In genomic region chr10:43398939-43399871, GRCh38 we compare ENCODE assay signal across 10 cellular contexts. TPM values are rescaled to one million over a fixed set of nuclear protein-coding genes. Genes with fewer than 3 reads are reported as not detected.
DNase-seq lines count a peak whose midpoint lies in the region; ATAC-seq and TF ChIP-seq lines count a peak whose summit lies in the region.
"Had no signal": no experiment of that assay in that cellular context is flagged by ENCODE, and none has a peak within 500 bp of the region (broad histone marks: within the 10 kb centered on the region; RNA-seq: fewer than 3 reads in every experiment).

No MANE protein-coding gene starts in this region.

- TF ChIP-seq CTCF in GM12865 (IDR thresholded peaks at IDR 0.05; ENCODE audit: insufficient read depth, low read depth, low read length, missing control alignments) (no peak), OCI-LY7 (conservative IDR thresholded peaks at IDR 0.05; ENCODE audit: low read length) (no peak), chondrocyte (IDR thresholded peaks at IDR 0.05) (no peak)

- CTCF ChIA-PET in OCI-LY7 (lab: Charles Lee; ENCODE audit: unreplicated experiment) = interaction anchor here (1.5 kb wide), 1 partner anchor 15 kb away, joined by 5 read pairs; no protein-coding TSS in a partner anchor

- H4K12ac ChIP-seq in trophoblast cell (ENCODE audit: low read depth, low read length) = no peak overlapping the region

- no peak overlapping the region for H4K91ac ChIP-seq in trophoblast cell (ENCODE audit: low read depth, low read length)

- H3K79me1 ChIP-seq in trophoblast cell (ENCODE audit: low read length) = peaks cover 17% of the 10 kb centered on the region

- H3K79me2 ChIP-seq in OCI-LY7 (ENCODE audit: insufficient read depth, low read depth, low read length) = peaks cover 98% of the 10 kb centered on the region
- peaks cover 33% of the 10 kb centered on the region for H3K79me2 ChIP-seq in trophoblast cell (ENCODE audit: control insufficient read depth, insufficient read depth, low read length, poor library complexity)

- no peak overlapping the region for H3K18ac ChIP-seq in trophoblast cell (ENCODE audit: low read length)

- H3K4ac ChIP-seq in trophoblast cell (ENCODE audit: low read depth, low read length) = no peak overlapping the region

- BruUV-seq in OCI-LY7 (replicated peaks; lab: Mats Ljungman, UMichigan) = no TSS peak

- no peak overlapping the region for H4K8ac ChIP-seq in trophoblast cell (ENCODE audit: low read depth, low read length)

- H3K4me3 Mint-ChIP-seq in chondrocyte (ENCODE audit: unreplicated experiment) = no peak overlapping the region

- H2AFZ ChIP-seq in OCI-LY7 (ENCODE audit: low read length) (no peak overlapping the region), trophoblast cell (ENCODE audit: insufficient read depth, low read length, poor library complexity) (no peak overlapping the region)

- H3K27ac ChIP-seq in OCI-LY7 (ENCODE audit: low read depth, low read length, poor library complexity, severe bottlenecking) (peak overlapping the region; percentile 82), trophoblast cell (ENCODE audit: low read depth, low read length) (peak overlapping the region; percentile 80)

- H2BK5ac ChIP-seq in trophoblast cell (ENCODE audit: low read depth, low read length, poor library complexity) = no peak overlapping the region

- H3K9me2 ChIP-seq in OCI-LY7 (ENCODE audit: insufficient read depth, low read length) = no peaks in the 10 kb centered on the region

- POLR2A ChIA-PET in OCI-LY7 (lab: Charles Lee) = interaction anchor here (1.0 to 2.5 kb wide), 6 partner anchors 10 to 258 kb away, joined by 3 to 7 read pairs (median 4); partner anchors contain the start of gene HNRNPF

- intact Hi-C loops in OCI-LY7 (cut with micrococcal nuclease; ENCODE audit: unreplicated experiment) = no loop called here

- no peak overlapping the region for H3K14ac ChIP-seq in trophoblast cell (ENCODE audit: low read length)

- peaks cover 6% of the 10 kb centered on the region for H3K36me3 Mint-ChIP-seq in chondrocyte (ENCODE audit: low read depth)

- H3K9me3 ChIP-seq in OCI-LY7 (ENCODE audit: low read length) (no peaks in the 10 kb centered on the region), trophoblast cell (ENCODE audit: insufficient read depth, low read depth, low read length) (no peaks in the 10 kb centered on the region)
- H3K9me3 ChIP-seq: ascending aorta had no signal

- H4K20me1 ChIP-seq in OCI-LY7 (ENCODE audit: insufficient read depth, low read length) = peaks cover 62% of the 10 kb centered on the region

- H3K4me1 ChIP-seq in OCI-LY7 (ENCODE audit: insufficient read depth, low read length, poor library complexity, severe bottlenecking) = peaks cover 72% of the 10 kb centered on the region
- H3K4me1 ChIP-seq in trophoblast cell (ENCODE audit: control insufficient read depth in 1 of 2, insufficient read depth in 2 of 2, low read length in 2 of 2) = peaks cover 11 to 30% of the 10 kb centered on the region in 2 experiments

- ATAC-seq in HG03460 (IDR thresholded peaks at IDR 0.05; ENCODE audit: unreplicated experiment) (no peak), GM21526 (IDR thresholded peaks at IDR 0.05; ENCODE audit: low FRiP score, unreplicated experiment) (no peak)

- peak overlapping the region; percentile 90 for H3K4me3 ChIP-seq in GM12865 (ENCODE audit: low read depth, low read length)
- H3K4me3 ChIP-seq in OCI-LY7 (ENCODE audit: low read depth, low read length, poor library complexity, severe bottlenecking) = peak overlapping the region; percentile 92
- H3K4me3 ChIP-seq in trophoblast cell (ENCODE audit: low read depth, low read length) = no peak overlapping the region
- H3K4me3 ChIP-seq: ascending aorta had no signal

- no peak overlapping the region for H2BK12ac ChIP-seq in trophoblast cell (ENCODE audit: low read length)

- DNase-seq in GM12865 (ENCODE audit: low read depth) (no peak), OCI-LY7 (ENCODE audit: low spot score) (no peak), chondrocyte (ENCODE audit: low spot score) (peak; percentile 10), trophoblast cell (peak; percentile 55 to 90), NCI-H510A treated with DMSO at 0.1 percent for 48 hours (lab: John Stamatoyannopoulos, UW) (no peak)
- no peak for DNase-seq in activated CD8-positive, alpha-beta memory T cell treated with anti-CD3 and anti-CD28 coated beads, Interleukin-2, amount 50 U/mL, for 4 hours
- DNase-seq: NCI-H510A had no signal

- H3K36me3 ChIP-seq in OCI-LY7 (ENCODE audit: insufficient read depth, low read length) = peaks cover 90% of the 10 kb centered on the region
- peaks cover 6 to 14% of the 10 kb centered on the region in 2 experiments for H3K36me3 ChIP-seq in trophoblast cell (ENCODE audit: control insufficient read depth in 1 of 2, insufficient read depth in 2 of 2, low read length in 2 of 2)

- H3K23ac ChIP-seq in trophoblast cell (ENCODE audit: low read length) = no peak overlapping the region

- peak overlapping the region; percentile 91 for H3K4me2 ChIP-seq in OCI-LY7 (ENCODE audit: low read length)
- no peak overlapping the region for H3K4me2 ChIP-seq in trophoblast cell (ENCODE audit: low read length)

- H3K27me3 ChIP-seq in trophoblast cell (ENCODE audit: insufficient read depth, low read length) = no peaks in the 10 kb centered on the region
- H3K27me3 ChIP-seq: ascending aorta had no signal

- no peaks in the 10 kb centered on the region for H3K27me3 Mint-ChIP-seq in chondrocyte (ENCODE audit: low read depth)

- no CpG with 5 or more reads among the region's 3 CpGs for WGBS in trophoblast cell (ENCODE audit: extremely low coverage, insufficient coverage, insufficient read length)

- H3K27ac Mint-ChIP-seq in chondrocyte (ENCODE audit: unreplicated experiment) = peak overlapping the region; percentile 85

- no peaks in the 10 kb centered on the region for H3K9me3 Mint-ChIP-seq in chondrocyte (ENCODE audit: low read depth)

- no peak overlapping the region for H2AK5ac ChIP-seq in trophoblast cell (ENCODE audit: low read length)

- H3K4me1 Mint-ChIP-seq in chondrocyte (ENCODE audit: low read depth) = peaks cover 76% of the 10 kb centered on the region

- no peak overlapping the region for H2BK120ac ChIP-seq in trophoblast cell (ENCODE audit: insufficient read depth, low read length, poor library complexity)

- H3K9ac ChIP-seq in trophoblast cell (ENCODE audit: low read length) = no peak overlapping the region

RNA-seq across cellular contexts. Expression of gene HNRNPF, which starts 9.8 kb away (rescaled TPM):
- 280 and 354 TPM in 2 replicates for total RNA-seq in OCI-LY7 (2014; rRNA removed; shearing (Covaris generic))
- 286 and 340 TPM in 2 replicates for total RNA-seq in OCI-LY7 (2022)
- 122 to 126 TPM (median 123 TPM) in 3 replicates for total RNA-seq in chondrocyte
- 123 and 124 TPM in 2 replicates for polyA plus RNA-seq in trophoblast cell (2013)

RNA-seq across cellular contexts. Expression of gene FXYD4, which starts 27.8 kb away (rescaled TPM):
- total RNA-seq in OCI-LY7 (2014; rRNA removed; shearing (Covaris generic)) = not detected in 2 replicates
- total RNA-seq in OCI-LY7 (2022) (not detected in 2 replicates), chondrocyte (not detected in 3 replicates)
- 0.14 and 0.64 TPM in 2 replicates for polyA plus RNA-seq in trophoblast cell (2013)
- total RNA-seq: ascending aorta had no signal

RNA-seq across cellular contexts. Expression of gene ZNF487, which starts 37.7 kb away (rescaled TPM):
- total RNA-seq in OCI-LY7 (2014; rRNA removed; shearing (Covaris generic)) = 6.5 and 8.1 TPM in 2 replicates
- total RNA-seq in OCI-LY7 (2022) (3.5 and 5.0 TPM in 2 replicates), chondrocyte (2.1 to 2.7 TPM (median 2.6 TPM) in 3 replicates)
- 1.5 and 1.8 TPM in 2 replicates for polyA plus RNA-seq in trophoblast cell (2013)

Comparison
In these comparisons a context has a peak if more than half of its experiments do, and no peak if none do; other contexts are left out.
1. DNase-seq: peak in chondrocyte (single experiment) and trophoblast cell (2 of 2); none in GM12865 (single experiment), OCI-LY7 (single experiment), NCI-H510A treated with DMSO at 0.1 percent for 48 hours (single experiment) and activated CD8-positive, alpha-beta memory T cell treated with anti-CD3 and anti-CD28 coated beads, Interleukin-2, amount 50 U/mL, for 4 hours (single experiment).